9 cellular contexts compared by ENCODE assay signal in genomic region chr4:74632634-74633033, GRCh38.
A peak's percentile ranks its signal among the peaks of the same experiment; 100 is the strongest.
DNase-seq lines count a peak whose midpoint lies in the region; ATAC-seq, FAIRE-seq and TF ChIP-seq lines count a peak whose summit lies in the region.
"Had no signal": no experiment of that assay in that cellular context is flagged by ENCODE, and none has a peak within 500 bp of the region (broad histone marks: within the 10 kb centered on the region; RNA-seq: fewer than 3 reads in every experiment).

No MANE protein-coding gene starts in this region.

- no peak for TF ChIP-seq CTCF in GM23338 (conservative IDR thresholded peaks at IDR 0.05; ENCODE audit: low read depth in 2 of 2)
- no peak for TF ChIP-seq CTCF in choroid plexus epithelial cell (conservative IDR thresholded peaks at IDR 0.05; ENCODE audit: low read depth, low read length)
- TF ChIP-seq CTCF in hepatocyte (IDR thresholded peaks at IDR 0.05; ENCODE audit: poor library complexity): no peak

- peaks cover 2% of the 10 kb centered on the region; the same call in 1 of the 3 replicates for H3K4me1 Mint-ChIP-seq in GM23338

- H3K4me2 ChIP-seq in GM23338: no peak overlapping the region
- H3K4me2 ChIP-seq in hepatocyte: no peak overlapping the region

- no peaks in the 10 kb centered on the region for H3K27me3 Mint-ChIP-seq in GM23338 (ENCODE audit: insufficient read depth, low read depth, poor library complexity)

- DNase-seq in GM23338 (ENCODE audit: low spot score) (no peak), RPMI8226 (peak; percentile 17), choroid plexus epithelial cell (ENCODE audit: low read depth) (peak; percentile 99), cortex of kidney (lab: John Stamatoyannopoulos, UW) (no peak), hepatocyte (ENCODE audit: low spot score) (no peak), NCI-H128 (lab: John Stamatoyannopoulos, UW; ENCODE audit: unreplicated experiment) (no peak), GM12892 (ENCODE audit: insufficient read length) (no peak)
- DNase-seq in stimulated activated CD4-positive, alpha-beta T cell treated with anti-CD3 and anti-CD28 coated beads, Interleukin-2, amount 100 ng/mL, for 24 hours: peak; percentile 28 to 29

- H2AFZ ChIP-seq in GM23338 (peak overlapping the region; percentile 9; the same call in 1 of the 2 replicates), hepatocyte (no peak overlapping the region)
- H2AFZ ChIP-seq: parathyroid adenoma had no signal

- H3K27me3 ChIP-seq in GM23338 (ENCODE audit: insufficient read depth): no peaks in the 10 kb centered on the region
- no peaks in the 10 kb centered on the region for H3K27me3 ChIP-seq in hepatocyte

- no peaks in the 10 kb centered on the region for H3K36me3 Mint-ChIP-seq in GM23338 (ENCODE audit: low read depth)

- no peak overlapping the region for H3K4me3 ChIP-seq in GM23338
- H3K4me3 ChIP-seq in choroid plexus epithelial cell (ENCODE audit: low read depth, low read length): no peak overlapping the region
- H3K4me3 ChIP-seq in hepatocyte: no peak overlapping the region

- H4K20me1 ChIP-seq in GM23338 (replicated peaks; ENCODE audit: insufficient read depth) (no peaks in the 10 kb centered on the region), hepatocyte (ENCODE audit: insufficient read depth, poor library complexity, severe bottlenecking) (no peaks in the 10 kb centered on the region)

- no peaks in the 10 kb centered on the region for H3F3A ChIP-seq in GM23338 (replicated peaks; ENCODE audit: low read depth)

- H3K4me1 ChIP-seq in GM23338 (ENCODE audit: insufficient read depth) (no peaks in the 10 kb centered on the region), hepatocyte (ENCODE audit: insufficient read depth) (peaks cover 9% of the 10 kb centered on the region)
- H3K4me1 ChIP-seq: parathyroid adenoma had no signal

- H3K27ac ChIP-seq in GM23338 (ENCODE audit: low read depth) (no peak overlapping the region), hepatocyte (no peak overlapping the region)
- H3K27ac ChIP-seq: parathyroid adenoma had no signal

- H3K27ac Mint-ChIP-seq in GM23338: no peak overlapping the region

- H3K36me3 ChIP-seq in GM23338 (ENCODE audit: insufficient read depth) (no peaks in the 10 kb centered on the region), hepatocyte (replicated peaks; ENCODE audit: insufficient read depth, low read depth) (no peaks in the 10 kb centered on the region)

- no peaks in the 10 kb centered on the region for H3K9me3 Mint-ChIP-seq in GM23338

- FAIRE-seq in GM12892 (lab: Jason Lieb, UNC): no peak

- no peaks in the 10 kb centered on the region for H3K9me3 ChIP-seq in hepatocyte (ENCODE audit: low read depth)

- H3K79me2 ChIP-seq in GM23338 (replicated peaks; ENCODE audit: insufficient read depth) (no peaks in the 10 kb centered on the region), hepatocyte (no peaks in the 10 kb centered on the region)
- H3K79me2 ChIP-seq: parathyroid adenoma had no signal

- WGBS in hepatocyte (ENCODE audit: low lambda C conversion rate, missing lambda C conversion rate): 74% methylated on average over 3 of the region's 3 CpGs

- ATAC-seq in GM23338: no peak

- TF ChIP-seq POLR2A in GM12892 (IDR thresholded peaks at IDR 0.05; ENCODE audit: low read depth, low read length): no peak

- no peak overlapping the region for H3K4me3 Mint-ChIP-seq in GM23338

- H3K9me2 ChIP-seq in GM23338 (ENCODE audit: insufficient read depth) (no peaks in the 10 kb centered on the region), hepatocyte (replicated peaks; ENCODE audit: insufficient read depth) (no peaks in the 10 kb centered on the region)

TF ChIP-seq in GM23338, 12 proteins besides CTCF, POLR2A, EP300 and RAD21:
- no peak for TF ChIP-seq REST (IDR thresholded peaks at IDR 0.05; ENCODE audit: unreplicated experiment)
- no peak for TF ChIP-seq ZNF331 (CRISPR knock-in tag; IDR thresholded peaks at IDR 0.05; ENCODE audit: low read depth)

Comparison
In these comparisons a context has a peak if more than half of its experiments do, and no peak if none do; other contexts are left out.
1. DNase-seq: peak in RPMI8226 (single experiment), choroid plexus epithelial cell (single experiment) and stimulated activated CD4-positive, alpha-beta T cell treated with anti-CD3 and anti-CD28 coated beads, Interleukin-2, amount 100 ng/mL, for 24 hours (2 of 2); none in GM23338 (single experiment), cortex of kidney (single experiment), hepatocyte (single experiment), NCI-H128 (single experiment) and GM12892 (single experiment).